ENCODE assay signal across 1 cellular context in the genomic region with DNA sequence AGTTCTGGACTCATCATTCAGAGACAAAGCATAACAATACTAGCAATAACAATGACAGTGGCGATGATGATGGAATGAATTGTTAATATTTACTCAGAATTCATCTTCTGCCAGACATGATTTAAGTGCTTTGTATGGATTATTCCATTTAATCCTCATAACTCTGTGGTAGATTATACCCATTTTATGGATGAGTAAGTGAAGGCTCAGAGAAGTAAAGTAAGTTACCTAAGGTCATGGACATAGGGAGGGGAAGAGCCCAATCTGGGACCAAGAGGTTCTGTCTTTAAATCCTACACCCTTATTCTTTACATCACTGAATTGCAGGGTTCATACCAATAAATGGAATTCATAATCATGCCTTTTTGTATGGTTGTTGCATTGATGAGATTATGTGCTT.
TF ChIP-seq lines count a peak whose summit lies in the region.

No MANE protein-coding gene starts in this region.

TF ChIP-seq in K562, 482 proteins besides CTCF, POLR2A, EP300 and RAD21 (continued from another document):
- TF ChIP-seq, protein P1, sequence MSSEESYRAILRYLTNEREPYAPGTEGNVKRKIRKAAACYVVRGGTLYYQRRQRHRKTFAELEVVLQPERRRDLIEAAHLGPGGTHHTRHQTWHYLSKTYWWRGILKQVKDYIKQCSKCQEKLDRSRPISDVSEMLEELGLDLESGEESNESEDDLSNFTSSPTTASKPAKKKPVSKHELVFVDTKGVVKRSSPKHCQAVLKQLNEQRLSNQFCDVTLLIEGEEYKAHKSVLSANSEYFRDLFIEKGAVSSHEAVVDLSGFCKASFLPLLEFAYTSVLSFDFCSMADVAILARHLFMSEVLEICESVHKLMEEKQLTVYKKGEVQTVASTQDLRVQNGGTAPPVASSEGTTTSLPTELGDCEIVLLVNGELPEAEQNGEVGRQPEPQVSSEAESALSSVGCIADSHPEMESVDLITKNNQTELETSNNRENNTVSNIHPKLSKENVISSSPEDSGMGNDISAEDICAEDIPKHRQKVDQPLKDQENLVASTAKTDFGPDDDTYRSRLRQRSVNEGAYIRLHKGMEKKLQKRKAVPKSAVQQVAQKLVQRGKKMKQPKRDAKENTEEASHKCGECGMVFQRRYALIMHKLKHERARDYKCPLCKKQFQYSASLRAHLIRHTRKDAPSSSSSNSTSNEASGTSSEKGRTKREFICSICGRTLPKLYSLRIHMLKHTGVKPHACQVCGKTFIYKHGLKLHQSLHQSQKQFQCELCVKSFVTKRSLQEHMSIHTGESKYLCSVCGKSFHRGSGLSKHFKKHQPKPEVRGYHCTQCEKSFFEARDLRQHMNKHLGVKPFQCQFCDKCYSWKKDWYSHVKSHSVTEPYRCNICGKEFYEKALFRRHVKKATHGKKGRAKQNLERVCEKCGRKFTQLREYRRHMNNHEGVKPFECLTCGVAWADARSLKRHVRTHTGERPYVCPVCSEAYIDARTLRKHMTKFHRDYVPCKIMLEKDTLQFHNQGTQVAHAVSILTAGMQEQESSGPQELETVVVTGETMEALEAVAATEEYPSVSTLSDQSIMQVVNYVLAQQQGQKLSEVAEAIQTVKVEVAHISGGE (CRISPR knock-in tag; IDR thresholded peaks at IDR 0.05): no peak
- TF ChIP-seq HNRNPUL1 (IDR thresholded peaks at IDR 0.05; ENCODE audit: low read length) (no peak), ZNF24 (IDR thresholded peaks at IDR 0.05) (no peak), STAG1 (CRISPR knock-in tag; IDR thresholded peaks at IDR 0.05; ENCODE audit: borderline replicate concordance) (no peak), MBD2 (IDR thresholded peaks at IDR 0.05; ENCODE audit: borderline replicate concordance, low read depth) (no peak), NCOA1 (IDR thresholded peaks at IDR 0.05; ENCODE audit: low read depth) (no peak), MAFG (tag; conservative IDR thresholded peaks at IDR 0.05) (no peak), FOXA1 (IDR thresholded peaks at IDR 0.05; ENCODE audit: borderline replicate concordance) (no peak), RBM25 (IDR thresholded peaks at IDR 0.05; ENCODE audit: low read depth, low read length, severe bottlenecking) (peak; percentile 85), SMAD1 (IDR thresholded peaks at IDR 0.05; ENCODE audit: low read depth, low read length, partially characterized antibody) (no peak), RBM39 (optimal IDR thresholded peaks at IDR 0.05; ENCODE audit: low read depth, low read length) (no peak), BCOR (IDR thresholded peaks at IDR 0.05) (peak; percentile 30; the same call in 1 of the 2 replicates), U2AF1 (optimal IDR thresholded peaks at IDR 0.05; ENCODE audit: low read depth, low read length) (no peak)
- TF ChIP-seq, protein P2, sequence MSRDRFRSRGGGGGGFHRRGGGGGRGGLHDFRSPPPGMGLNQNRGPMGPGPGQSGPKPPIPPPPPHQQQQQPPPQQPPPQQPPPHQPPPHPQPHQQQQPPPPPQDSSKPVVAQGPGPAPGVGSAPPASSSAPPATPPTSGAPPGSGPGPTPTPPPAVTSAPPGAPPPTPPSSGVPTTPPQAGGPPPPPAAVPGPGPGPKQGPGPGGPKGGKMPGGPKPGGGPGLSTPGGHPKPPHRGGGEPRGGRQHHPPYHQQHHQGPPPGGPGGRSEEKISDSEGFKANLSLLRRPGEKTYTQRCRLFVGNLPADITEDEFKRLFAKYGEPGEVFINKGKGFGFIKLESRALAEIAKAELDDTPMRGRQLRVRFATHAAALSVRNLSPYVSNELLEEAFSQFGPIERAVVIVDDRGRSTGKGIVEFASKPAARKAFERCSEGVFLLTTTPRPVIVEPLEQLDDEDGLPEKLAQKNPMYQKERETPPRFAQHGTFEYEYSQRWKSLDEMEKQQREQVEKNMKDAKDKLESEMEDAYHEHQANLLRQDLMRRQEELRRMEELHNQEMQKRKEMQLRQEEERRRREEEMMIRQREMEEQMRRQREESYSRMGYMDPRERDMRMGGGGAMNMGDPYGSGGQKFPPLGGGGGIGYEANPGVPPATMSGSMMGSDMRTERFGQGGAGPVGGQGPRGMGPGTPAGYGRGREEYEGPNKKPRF (IDR thresholded peaks at IDR 0.05; ENCODE audit: low read depth, low read length): no peak
- TF ChIP-seq, protein P3, sequence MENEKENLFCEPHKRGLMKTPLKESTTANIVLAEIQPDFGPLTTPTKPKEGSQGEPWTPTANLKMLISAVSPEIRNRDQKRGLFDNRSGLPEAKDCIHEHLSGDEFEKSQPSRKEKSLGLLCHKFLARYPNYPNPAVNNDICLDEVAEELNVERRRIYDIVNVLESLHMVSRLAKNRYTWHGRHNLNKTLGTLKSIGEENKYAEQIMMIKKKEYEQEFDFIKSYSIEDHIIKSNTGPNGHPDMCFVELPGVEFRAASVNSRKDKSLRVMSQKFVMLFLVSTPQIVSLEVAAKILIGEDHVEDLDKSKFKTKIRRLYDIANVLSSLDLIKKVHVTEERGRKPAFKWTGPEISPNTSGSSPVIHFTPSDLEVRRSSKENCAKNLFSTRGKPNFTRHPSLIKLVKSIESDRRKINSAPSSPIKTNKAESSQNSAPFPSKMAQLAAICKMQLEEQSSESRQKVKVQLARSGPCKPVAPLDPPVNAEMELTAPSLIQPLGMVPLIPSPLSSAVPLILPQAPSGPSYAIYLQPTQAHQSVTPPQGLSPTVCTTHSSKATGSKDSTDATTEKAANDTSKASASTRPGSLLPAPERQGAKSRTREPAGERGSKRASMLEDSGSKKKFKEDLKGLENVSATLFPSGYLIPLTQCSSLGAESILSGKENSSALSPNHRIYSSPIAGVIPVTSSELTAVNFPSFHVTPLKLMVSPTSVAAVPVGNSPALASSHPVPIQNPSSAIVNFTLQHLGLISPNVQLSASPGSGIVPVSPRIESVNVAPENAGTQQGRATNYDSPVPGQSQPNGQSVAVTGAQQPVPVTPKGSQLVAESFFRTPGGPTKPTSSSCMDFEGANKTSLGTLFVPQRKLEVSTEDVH (IDR thresholded peaks at IDR 0.05; ENCODE audit: low read depth, partially characterized antibody): no peak
- TF ChIP-seq, protein P4, sequence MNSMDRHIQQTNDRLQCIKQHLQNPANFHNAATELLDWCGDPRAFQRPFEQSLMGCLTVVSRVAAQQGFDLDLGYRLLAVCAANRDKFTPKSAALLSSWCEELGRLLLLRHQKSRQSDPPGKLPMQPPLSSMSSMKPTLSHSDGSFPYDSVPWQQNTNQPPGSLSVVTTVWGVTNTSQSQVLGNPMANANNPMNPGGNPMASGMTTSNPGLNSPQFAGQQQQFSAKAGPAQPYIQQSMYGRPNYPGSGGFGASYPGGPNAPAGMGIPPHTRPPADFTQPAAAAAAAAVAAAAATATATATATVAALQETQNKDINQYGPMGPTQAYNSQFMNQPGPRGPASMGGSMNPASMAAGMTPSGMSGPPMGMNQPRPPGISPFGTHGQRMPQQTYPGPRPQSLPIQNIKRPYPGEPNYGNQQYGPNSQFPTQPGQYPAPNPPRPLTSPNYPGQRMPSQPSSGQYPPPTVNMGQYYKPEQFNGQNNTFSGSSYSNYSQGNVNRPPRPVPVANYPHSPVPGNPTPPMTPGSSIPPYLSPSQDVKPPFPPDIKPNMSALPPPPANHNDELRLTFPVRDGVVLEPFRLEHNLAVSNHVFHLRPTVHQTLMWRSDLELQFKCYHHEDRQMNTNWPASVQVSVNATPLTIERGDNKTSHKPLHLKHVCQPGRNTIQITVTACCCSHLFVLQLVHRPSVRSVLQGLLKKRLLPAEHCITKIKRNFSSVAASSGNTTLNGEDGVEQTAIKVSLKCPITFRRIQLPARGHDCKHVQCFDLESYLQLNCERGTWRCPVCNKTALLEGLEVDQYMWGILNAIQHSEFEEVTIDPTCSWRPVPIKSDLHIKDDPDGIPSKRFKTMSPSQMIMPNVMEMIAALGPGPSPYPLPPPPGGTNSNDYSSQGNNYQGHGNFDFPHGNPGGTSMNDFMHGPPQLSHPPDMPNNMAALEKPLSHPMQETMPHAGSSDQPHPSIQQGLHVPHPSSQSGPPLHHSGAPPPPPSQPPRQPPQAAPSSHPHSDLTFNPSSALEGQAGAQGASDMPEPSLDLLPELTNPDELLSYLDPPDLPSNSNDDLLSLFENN (IDR thresholded peaks at IDR 0.05; ENCODE audit: low read depth in 2 of 2, low read length in 2 of 2): no peak
- TF ChIP-seq, protein P5, sequence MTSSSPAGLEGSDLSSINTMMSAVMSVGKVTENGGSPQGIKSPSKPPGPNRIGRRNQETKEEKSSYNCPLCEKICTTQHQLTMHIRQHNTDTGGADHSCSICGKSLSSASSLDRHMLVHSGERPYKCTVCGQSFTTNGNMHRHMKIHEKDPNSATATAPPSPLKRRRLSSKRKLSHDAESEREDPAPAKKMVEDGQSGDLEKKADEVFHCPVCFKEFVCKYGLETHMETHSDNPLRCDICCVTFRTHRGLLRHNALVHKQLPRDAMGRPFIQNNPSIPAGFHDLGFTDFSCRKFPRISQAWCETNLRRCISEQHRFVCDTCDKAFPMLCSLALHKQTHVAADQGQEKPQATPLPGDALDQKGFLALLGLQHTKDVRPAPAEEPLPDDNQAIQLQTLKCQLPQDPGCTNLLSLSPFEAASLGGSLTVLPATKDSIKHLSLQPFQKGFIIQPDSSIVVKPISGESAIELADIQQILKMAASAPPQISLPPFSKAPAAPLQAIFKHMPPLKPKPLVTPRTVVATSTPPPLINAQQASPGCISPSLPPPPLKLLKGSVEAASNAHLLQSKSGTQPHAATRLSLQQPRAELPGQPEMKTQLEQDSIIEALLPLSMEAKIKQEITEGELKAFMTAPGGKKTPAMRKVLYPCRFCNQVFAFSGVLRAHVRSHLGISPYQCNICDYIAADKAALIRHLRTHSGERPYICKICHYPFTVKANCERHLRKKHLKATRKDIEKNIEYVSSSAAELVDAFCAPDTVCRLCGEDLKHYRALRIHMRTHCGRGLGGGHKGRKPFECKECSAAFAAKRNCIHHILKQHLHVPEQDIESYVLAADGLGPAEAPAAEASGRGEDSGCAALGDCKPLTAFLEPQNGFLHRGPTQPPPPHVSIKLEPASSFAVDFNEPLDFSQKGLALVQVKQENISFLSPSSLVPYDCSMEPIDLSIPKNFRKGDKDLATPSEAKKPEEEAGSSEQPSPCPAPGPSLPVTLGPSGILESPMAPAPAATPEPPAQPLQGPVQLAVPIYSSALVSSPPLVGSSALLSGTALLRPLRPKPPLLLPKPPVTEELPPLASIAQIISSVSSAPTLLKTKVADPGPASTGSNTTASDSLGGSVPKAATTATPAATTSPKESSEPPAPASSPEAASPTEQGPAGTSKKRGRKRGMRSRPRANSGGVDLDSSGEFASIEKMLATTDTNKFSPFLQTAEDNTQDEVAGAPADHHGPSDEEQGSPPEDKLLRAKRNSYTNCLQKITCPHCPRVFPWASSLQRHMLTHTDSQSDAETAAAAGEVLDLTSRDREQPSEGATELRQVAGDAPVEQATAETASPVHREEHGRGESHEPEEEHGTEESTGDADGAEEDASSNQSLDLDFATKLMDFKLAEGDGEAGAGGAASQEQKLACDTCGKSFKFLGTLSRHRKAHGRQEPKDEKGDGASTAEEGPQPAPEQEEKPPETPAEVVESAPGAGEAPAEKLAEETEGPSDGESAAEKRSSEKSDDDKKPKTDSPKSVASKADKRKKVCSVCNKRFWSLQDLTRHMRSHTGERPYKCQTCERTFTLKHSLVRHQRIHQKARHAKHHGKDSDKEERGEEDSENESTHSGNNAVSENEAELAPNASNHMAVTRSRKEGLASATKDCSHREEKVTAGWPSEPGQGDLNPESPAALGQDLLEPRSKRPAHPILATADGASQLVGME (CRISPR knock-in tag; IDR thresholded peaks at IDR 0.05): no peak
